6 cellular contexts compared by ENCODE assay signal in the genomic region with DNA sequence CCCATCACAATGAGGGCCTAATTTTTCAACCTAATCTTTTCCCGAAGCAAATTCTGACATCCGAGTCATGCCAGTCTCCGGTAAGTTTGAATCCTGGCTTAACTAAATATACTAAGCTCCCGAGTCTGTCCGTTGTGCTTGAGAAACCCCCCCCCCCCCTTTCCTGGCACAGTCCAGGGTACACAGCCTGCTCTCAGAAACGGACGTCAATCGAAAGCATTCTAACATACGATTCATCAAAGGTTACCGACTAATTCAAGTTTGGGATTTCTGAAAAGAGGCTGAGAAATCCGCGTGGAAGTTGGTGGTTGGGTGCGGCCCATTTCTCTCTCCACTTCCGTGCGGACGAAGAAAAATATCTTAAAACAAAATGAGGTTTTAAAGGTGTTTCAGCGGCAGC. TPM values are rescaled to one million over a fixed set of nuclear protein-coding genes. Genes with fewer than 3 reads are reported as not detected.
A peak's percentile ranks its signal among the peaks of the same experiment; 100 is the strongest.
DNase-seq lines count a peak whose midpoint lies in the region; ATAC-seq and TF ChIP-seq lines count a peak whose summit lies in the region.

No MANE protein-coding gene starts in this region.

- peaks cover 5% of the 10 kb centered on the region; the same call in 1 of the 2 replicates for H3K36me3 ChIP-seq in Panc1 (ENCODE audit: control insufficient read depth, insufficient read depth, low read length)
- H3K36me3 ChIP-seq in iPS-15b (ENCODE audit: control insufficient read depth, insufficient read depth, low read length) = peaks cover under 1% of the 10 kb centered on the region

- peak overlapping the region; percentile 63 for H3K9ac ChIP-seq in iPS-15b (ENCODE audit: low read depth, low read length)

- in situ Hi-C loops in Panc1 (cut with HindIII; ENCODE audit: low pct_unique_long_range_greater_than_20kb, low sequenced_read_pairs) = no loop called here

- DNase-seq in AG04449 (ENCODE audit: low read depth, low spot score) = no peak
- no peak for DNase-seq in Panc1 (ENCODE audit: low read depth, low spot score)
- DNase-seq in posterior vena cava (ENCODE audit: low spot score) = no peak
- no peak for DNase-seq in pons (ENCODE audit: low spot score)

- H3K4me3 ChIP-seq in AG04449 (ENCODE audit: low read depth, low read length) (peak overlapping the region; percentile 89), Panc1 (ENCODE audit: low read depth in 2 of 2, low read length in 2 of 2) (peak overlapping the region; percentile 95 to 97), iPS-15b (ENCODE audit: low read depth, low read length) (peak overlapping the region; percentile 88)

- TF ChIP-seq CTCF in AG04449 (IDR thresholded peaks at IDR 0.05; ENCODE audit: insufficient read depth, low read length, missing control alignments) (no peak), Panc1 (IDR thresholded peaks at IDR 0.05) (no peak)

- CTCF ChIA-PET in AG04449 (lab: Yijun Ruan, JAX) = interaction anchor here (1.1 to 1.7 kb wide), 3 partner anchors 11 to 97 kb away, joined by 4 to 5 read pairs (median 4); no protein-coding TSS in a partner anchor
- CTCF ChIA-PET in Panc1 (lab: Charles Lee) = no interaction called here

- POLR2A ChIA-PET in AG04449 (lab: Yijun Ruan, JAX) = no interaction called here
- POLR2A ChIA-PET in Panc1 (lab: Charles Lee) = no interaction called here

- intact Hi-C loops in Panc1 (cut with micrococcal nuclease; ENCODE audit: unreplicated experiment) (no loop called here), posterior vena cava (cut with DNase I) (no loop called here)

- no TSS peak for BruUV-seq in Panc1 (replicated peaks; lab: Mats Ljungman, UMichigan)

- no peak for ATAC-seq in Panc1
- ATAC-seq in GM21423 (IDR thresholded peaks at IDR 0.05; ENCODE audit: unreplicated experiment) = no peak

- H3K27me3 ChIP-seq in Panc1 (ENCODE audit: control insufficient read depth, insufficient read depth, low read length) = no peaks in the 10 kb centered on the region
- H3K27me3 ChIP-seq in iPS-15b (ENCODE audit: control insufficient read depth, insufficient read depth, low read length) = peaks cover 4% of the 10 kb centered on the region

- peak overlapping the region; percentile 87 for H3K27ac ChIP-seq in Panc1 (ENCODE audit: low read length)

- no peaks in the 10 kb centered on the region for H3K9me3 ChIP-seq in Panc1 (ENCODE audit: control insufficient read depth, insufficient read depth, low read depth, low read length)
- no peaks in the 10 kb centered on the region for H3K9me3 ChIP-seq in iPS-15b (ENCODE audit: control insufficient read depth, insufficient read depth, low read length)

- H3K4me1 ChIP-seq in Panc1 (ENCODE audit: control insufficient read depth, insufficient read depth, low read length) (peaks cover 6% of the 10 kb centered on the region), iPS-15b (ENCODE audit: control insufficient read depth, insufficient read depth, low read length) (no peaks in the 10 kb centered on the region)

RNA-seq across cellular contexts. Expression of a gene that starts 0.6 kb away (rescaled TPM):
- total RNA-seq in Panc1 (2021; ENCODE audit: unreplicated experiment) (35.1 TPM), posterior vena cava (10 to 100 TPM; 39.8 to 46.4 TPM)
- 15.4 TPM for polyA plus RNA-seq in Panc1 (2012; ENCODE audit: insufficient read length)

RNA-seq across cellular contexts. Expression of a gene that starts 17.2 kb away (rescaled TPM):
- total RNA-seq in Panc1 (2021; ENCODE audit: unreplicated experiment) (not detected), posterior vena cava (1 to 10 TPM in 1 of 2 donors, under 1 TPM in 1; 0.56 to 2.1 TPM)
- polyA plus RNA-seq in Panc1 (2012; ENCODE audit: insufficient read length) = not detected

RNA-seq across cellular contexts. Expression of a gene that starts 33.2 kb away (rescaled TPM):
- not detected for total RNA-seq in Panc1 (2021; ENCODE audit: unreplicated experiment)
- not detected for polyA plus RNA-seq in Panc1 (2012; ENCODE audit: insufficient read length)
- total RNA-seq in posterior vena cava = under 1 TPM; 0.19 to 0.32 TPM

RNA-seq across cellular contexts. Expression of a gene that starts 45.7 kb away (rescaled TPM):
- total RNA-seq in Panc1 (2021; ENCODE audit: unreplicated experiment) (not detected), posterior vena cava (under 1 TPM in 1 of 2 donors, not detected in 1; 0.14 TPM)
- not detected for polyA plus RNA-seq in Panc1 (2012; ENCODE audit: insufficient read length)

RNA-seq across cellular contexts. Expression of a gene that starts 49.3 kb away (rescaled TPM):
- total RNA-seq in Panc1 (2021; ENCODE audit: unreplicated experiment) = 11.9 TPM
- polyA plus RNA-seq in Panc1 (2012; ENCODE audit: insufficient read length) = 21.4 TPM
- total RNA-seq in posterior vena cava = 10 to 100 TPM; 17.2 to 40.4 TPM
